Comparison of ENCODE assay signal across 12 cellular contexts in the genomic region with DNA sequence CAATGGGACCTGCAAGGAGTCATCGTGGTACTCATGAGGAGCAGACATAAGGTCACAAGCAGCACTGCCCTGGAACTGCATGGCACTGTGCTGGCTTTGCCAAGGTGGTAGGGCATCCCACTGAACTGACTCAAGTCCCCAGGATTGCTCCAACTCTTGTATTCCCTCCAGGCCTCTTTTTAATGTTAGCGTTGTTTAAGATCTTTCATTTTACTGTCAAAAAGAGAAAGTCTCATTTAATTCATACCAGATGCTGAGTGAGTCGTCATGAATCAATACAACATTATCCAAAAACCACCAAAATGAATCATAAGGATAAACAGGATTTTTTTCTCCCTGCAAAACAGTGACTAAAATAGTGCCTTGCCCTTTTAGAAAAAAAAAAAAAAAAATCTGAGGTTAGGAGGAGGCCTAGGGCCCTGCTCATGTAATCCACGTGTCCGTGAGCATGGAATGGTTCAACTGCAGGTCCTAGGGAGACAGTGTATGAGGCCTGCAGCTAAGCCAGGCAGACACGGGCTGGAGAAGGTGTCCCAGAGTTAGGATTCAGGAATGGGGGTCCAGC. TPM values are rescaled to one million over a fixed set of nuclear protein-coding genes. Genes with fewer than 3 reads are reported as not detected.
DNase-seq lines count a peak whose midpoint lies in the region; ATAC-seq, FAIRE-seq and TF ChIP-seq lines count a peak whose summit lies in the region.
"Had no signal": no experiment of that assay in that cellular context is flagged by ENCODE, and none has a peak within 500 bp of the region (broad histone marks: within the 10 kb centered on the region; RNA-seq: fewer than 3 reads in every experiment).

No MANE protein-coding gene starts in this region.

- H3K4me1 ChIP-seq in K562 (replicated peaks in 1 of 2; ENCODE audit: control insufficient read depth in 2 of 2, insufficient read depth in 2 of 2, low read length in 2 of 2) (peaks cover 4 to 10% of the 10 kb centered on the region in 2 experiments; a peak in 4 of 5 replicates), keratinocyte (ENCODE audit: control insufficient read depth, extremely low read depth, insufficient read depth, low read length) (peaks cover 14% of the 10 kb centered on the region), aorta (ENCODE audit: control insufficient read depth in 1 of 2, insufficient read depth in 2 of 2, low read length in 2 of 2) (peaks cover 0 to 7% of the 10 kb centered on the region in 2 donors)

- H3K4me3 ChIP-seq in K562 (no peak overlapping the region), keratinocyte (ENCODE audit: control insufficient read depth in 2 of 3, extremely low read depth in 1 of 3, insufficient read depth in 2 of 3, low read depth in 1 of 3, low read length in 3 of 3) (no peak overlapping the region), aorta (ENCODE audit: low read length in 2 of 2) (no peak overlapping the region)

- CTCF ChIA-PET in K562 (lab: Yijun Ruan, JAX; ENCODE audit: low intra/inter-chr PET ratio) = no interaction called here

- H3K27ac ChIP-seq in K562 (ENCODE audit: extremely low read depth, low read depth, low read length) = no peak overlapping the region
- peak overlapping the region; percentile 25 for H3K27ac ChIP-seq in keratinocyte (ENCODE audit: control insufficient read depth, insufficient read depth, low read length)
- H3K27ac ChIP-seq in aorta (ENCODE audit: low read depth in 1 of 2, low read length in 2 of 2) = peak overlapping the region in 1 of 2 donors; percentile 77

- no peak overlapping the region for H3K9ac ChIP-seq in K562 (ENCODE audit: insufficient read depth in 1 of 2, low read depth in 2 of 2, low read length in 2 of 2)
- H3K9ac ChIP-seq in keratinocyte (ENCODE audit: control insufficient read depth, extremely low read depth, insufficient read depth, low read length) = peak overlapping the region; percentile 0

- TF ChIP-seq RAD21 in K562 (CRISPR knock-in tag; conservative IDR thresholded peaks at IDR 0.05 in 1 of 2, IDR thresholded peaks at IDR 0.05 in 1 of 2) = no peak

- WGBS in K562 (ENCODE audit: insufficient coverage, low coverage, missing lambda C conversion rate) = 41% methylated on average over 6 of the region's 6 CpGs
- WGBS in aorta, 2 donors = 4 to 10% methylated on average over 6 of the region's 6 CpGs

- ATAC-seq in Right ventricle myocardium inferior = peak; percentile 81
- ATAC-seq in K562 = no peak
- peak; percentile 92 for ATAC-seq in aorta (ENCODE audit: low FRiP score)
- no peak for ATAC-seq in GM18861 (IDR thresholded peaks at IDR 0.05; ENCODE audit: unreplicated experiment)
- ATAC-seq in GM19452 (IDR thresholded peaks at IDR 0.05; ENCODE audit: unreplicated experiment) = no peak

- no peak overlapping the region for H3K4me2 ChIP-seq in K562 (ENCODE audit: insufficient read depth, low read length)
- peak overlapping the region; percentile 24 for H3K4me2 ChIP-seq in keratinocyte (ENCODE audit: control insufficient read depth, extremely low read depth, insufficient read depth, low read depth, low read length)

- H3K36me3 ChIP-seq in K562 (ENCODE audit: control insufficient read depth, insufficient read depth, low read length) (no peaks in the 10 kb centered on the region), keratinocyte (ENCODE audit: control insufficient read depth in 2 of 2, extremely low read depth in 1 of 2, insufficient read depth in 2 of 2, low read length in 2 of 2) (no peaks in the 10 kb centered on the region), aorta (ENCODE audit: control insufficient read depth in 1 of 2, insufficient read depth in 2 of 2, low read length in 1 of 2) (no peaks in the 10 kb centered on the region)

- BruUV-seq in K562 (replicated peaks; lab: Mats Ljungman, UMichigan) = no TSS peak

- FAIRE-seq in K562 (lab: Jason Lieb, UNC) (no peak), keratinocyte (lab: Jason Lieb, UNC) (peak; percentile 53)

- no peak overlapping the region for H2AFZ ChIP-seq in K562 (ENCODE audit: low read depth, low read length)
- H2AFZ ChIP-seq in keratinocyte (ENCODE audit: control insufficient read depth, low read length) = no peak overlapping the region

- H3K9me3 ChIP-seq in K562 (replicated peaks; ENCODE audit: control insufficient read depth, insufficient read depth, low read depth, low read length) (no peaks in the 10 kb centered on the region), keratinocyte (ENCODE audit: control insufficient read depth, low read depth, low read length) (no peaks in the 10 kb centered on the region), aorta (ENCODE audit: control insufficient read depth, low read length) (no peaks in the 10 kb centered on the region)

- POLR2A ChIA-PET in K562 (lab: Yijun Ruan, JAX) = no interaction called here

- H3K9me1 ChIP-seq in K562 (ENCODE audit: control insufficient read depth, insufficient read depth, low read length) (no peaks in the 10 kb centered on the region), keratinocyte (ENCODE audit: control insufficient read depth, extremely low read depth, insufficient read depth, low read length) (no peaks in the 10 kb centered on the region)

- H3K27me3 ChIP-seq in K562 (ENCODE audit: control insufficient read depth in 2 of 2, insufficient read depth in 2 of 2, low read length in 2 of 2) (no peaks in the 10 kb centered on the region), keratinocyte (ENCODE audit: control insufficient read depth, extremely low read depth, insufficient read depth, low read length) (no peaks in the 10 kb centered on the region), aorta (ENCODE audit: control insufficient read depth in 1 of 2, insufficient read depth in 2 of 2, low read length in 1 of 2) (no peaks in the 10 kb centered on the region)

- H3K79me2 ChIP-seq in K562 (ENCODE audit: control insufficient read depth, insufficient read depth, low read length) (no peaks in the 10 kb centered on the region), keratinocyte (ENCODE audit: control insufficient read depth, insufficient read depth, low read length) (no peaks in the 10 kb centered on the region)

- intact Hi-C loops in Right ventricle myocardium inferior (cut with DNase I) (no loop called here), cardiac septum (cut with DNase I) (no loop called here), K562 (cut with micrococcal nuclease) (no loop called here), aorta (cut with DNase I) (no loop called here)

- dilution Hi-C loops in keratinocyte (cut with MboI; ENCODE audit: extremely low pct_ligation_motif_present, low sequenced_read_pairs) = no loop called here

- H4K20me1 ChIP-seq in K562 (replicated peaks; ENCODE audit: control insufficient read depth, insufficient read depth, low read length) (no peaks in the 10 kb centered on the region), keratinocyte (ENCODE audit: control insufficient read depth, extremely low read depth, insufficient read depth, low read length) (no peaks in the 10 kb centered on the region)

- DNase-seq in Right ventricle myocardium inferior (ENCODE audit: missing footprints) (no peak), cardiac septum (ENCODE audit: low spot score) (no peak), K562 (ENCODE audit: extremely low read depth in 1 of 4, low spot score in 3 of 4) (no peak), keratinocyte (ENCODE audit: low read depth, low spot score) (peak; percentile 46), aorta (peak in 1 of 2 donors; percentile 66), ureter (ENCODE audit: low spot score) (no peak)
- DNase-seq: activated CD4-positive, alpha-beta T cell treated with anti-CD3 and anti-CD28 coated beads for 48 hours; COR-L47; NCI-H510A treated with DMSO at 0.1 percent for 48 hours; substantia nigra had no signal

- TF ChIP-seq EP300 in K562 (IDR thresholded peaks at IDR 0.05; ENCODE audit: low read length) = no peak

- no peak for TF ChIP-seq POLR2A in K562 (conservative IDR thresholded peaks at IDR 0.05)

- TF ChIP-seq CTCF in K562 (IDR thresholded peaks at IDR 0.05 in 2 of 3, conservative IDR thresholded peaks at IDR 0.05 in 1 of 3; ENCODE audit: insufficient read depth in 2 of 3, low read depth in 1 of 3, low read length in 3 of 3) (no peak), keratinocyte (optimal IDR thresholded peaks at IDR 0.05 in 1 of 3, IDR thresholded peaks at IDR 0.05 in 1 of 3, conservative IDR thresholded peaks at IDR 0.05 in 1 of 3; ENCODE audit: extremely low read depth in 1 of 3, insufficient read depth in 2 of 3, low read length in 3 of 3) (no peak)

- in situ Hi-C loops in K562 (cut with MboI) = no loop called here

TF ChIP-seq in K562, 482 proteins besides CTCF, POLR2A, EP300 and RAD21:
- TF ChIP-seq ZNF384 (IDR thresholded peaks at IDR 0.05; ENCODE audit: low read depth, low read length) = peak; percentile 57; the same call in 1 of the 2 replicates
- no peak for TF ChIP-seq SMARCE1 (IDR thresholded peaks at IDR 0.05)

RNA-seq across cellular contexts. Expression of a gene that starts 36.7 kb away (rescaled TPM):
- total RNA-seq in Right ventricle myocardium inferior (26.6 TPM), cardiac septum (0.75 TPM), K562 (2014; rRNA removed) (37.9 and 52.4 TPM in 2 replicates), K562 (2014; rRNA removed; fragmentation: Illumina TruSeq; extraction: Trizol) (56.0 and 62.5 TPM in 2 replicates), K562 (2015; rRNA removed; fragmentation: Illumina TruSeq; extraction: Trizol) (49.5 and 51.5 TPM in 2 replicates), K562 (2021) (43.4 and 43.9 TPM in 2 replicates), aorta (1 to 10 TPM in 1 of 2 donors, under 1 TPM in 1; 0.94 to 3.2 TPM), ureter (3.7 TPM)
- 33.0 and 98.2 TPM in 2 replicates for total RNA-seq in K562 (2011; cell fraction: chromatin; rRNA removed; ENCODE audit: low replicate concordance)
- 9.7 and 20.7 TPM in 2 replicates for total RNA-seq in K562 (2011; cell fraction: nucleolus; rRNA removed)
- 25.2 and 32.3 TPM in 2 replicates for total RNA-seq in K562 (2011; cell fraction: nucleoplasm; rRNA removed)
- polyA plus RNA-seq in K562 (2011; rRNA removed) (36.5 and 45.5 TPM in 2 replicates), K562 (2014; fragmentation: Illumina TruSeq; extraction: Trizol) (28.0 and 41.6 TPM in 2 replicates), K562 (2014; fragmentation: Nextera tagmentation; extraction: Ambion mirVana) (10 to 100 TPM; 21.0 to 29.7 TPM), K562 (2014; rRNA removed) (22.6 and 35.7 TPM in 2 replicates), keratinocyte (0.94 to 4.4 TPM (median 3.2 TPM) in 3 replicates), aorta (1 to 10 TPM in 1 of 2 donors, not detected in 1; 1.5 TPM)
- 13.9 and 18.1 TPM in 2 replicates for polyA plus RNA-seq in K562 (2011; cell fraction: cytosol; rRNA removed)
- polyA plus RNA-seq in K562 (2011; cell fraction: nucleus; rRNA removed) = 47.2 and 66.0 TPM in 2 replicates
- polyA plus RNA-seq in K562 (2012) = 24.4 and 33.5 TPM in 2 replicates
- polyA minus RNA-seq in K562 (2011; rRNA and poly(A)+ RNA removed) = 76.2 and 80.4 TPM in 2 replicates
- 11.6 and 17.2 TPM in 2 replicates for polyA minus RNA-seq in K562 (2011; cell fraction: cytosol; rRNA and poly(A)+ RNA removed)
- polyA minus RNA-seq in K562 (2011; cell fraction: nucleus; rRNA and poly(A)+ RNA removed) = 14.8 and 27.4 TPM in 2 replicates
- polyA plus RNA-seq in keratinocyte (2011; ENCODE audit: low read depth) = 0.12 TPM
- 0.99 and 1.8 TPM in 2 replicates for polyA plus RNA-seq in keratinocyte (2011; cell fraction: cytosol; rRNA removed)
- polyA plus RNA-seq in keratinocyte (2011; cell fraction: nucleus; rRNA removed) = 2.0 and 2.7 TPM in 2 replicates
- polyA plus RNA-seq in keratinocyte (2012; ENCODE audit: low replicate concordance) = 0.39 and 4.0 TPM in 2 replicates
- 1.8 to 9.2 TPM (median 2.3 TPM) in 3 replicates for polyA minus RNA-seq in keratinocyte
- polyA minus RNA-seq in keratinocyte (2011; cell fraction: cytosol; rRNA and poly(A)+ RNA removed) = 2.1 TPM
- 1.6 and 4.5 TPM in 2 replicates for polyA minus RNA-seq in keratinocyte (2011; cell fraction: nucleus; rRNA and poly(A)+ RNA removed)

Comparison
In these comparisons a context has a peak if more than half of its experiments do, and no peak if none do; other contexts are left out.
1. ATAC-seq: peak in Right ventricle myocardium inferior (single experiment) and aorta (single experiment); none in K562 (single experiment), GM18861 (single experiment) and GM19452 (single experiment).